ENCODE assay signal across 21 cellular contexts in genomic region chr3:149319750-149320149, GRCh38. TPM values are rescaled to one million over a fixed set of nuclear protein-coding genes. Genes with fewer than 3 reads are reported as not detected.
"Had no signal": no experiment of that assay in that cellular context is flagged by ENCODE, and none has a peak within 500 bp of the region (broad histone marks: within the 10 kb centered on the region; RNA-seq: fewer than 3 reads in every experiment).

No MANE protein-coding gene starts in this region.

- ATAC-seq: activated CD8-positive, alpha-beta memory T cell treated with anti-CD3 and anti-CD28 coated beads, Interleukin-2, amount 10 ng/mL, durations not matched to agents 7 days and 5 days; natural killer cell had no signal

- DNase-seq: activated CD4-positive, alpha-beta T cell treated with anti-CD3 and anti-CD28 coated beads, Interleukin-2, amount 50 U/mL, for 48 hours; activated CD8-positive, alpha-beta memory T cell treated with anti-CD3 and anti-CD28 coated beads, Interleukin-2, amount 10 ng/mL, durations not matched to agents 7 days and 5 days; activated naive CD4-positive, alpha-beta T cell treated with anti-CD3 and anti-CD28 coated beads for 36 hours; activated T-cell treated with anti-CD3 and anti-CD28 coated beads, Interleukin-2, amount 50 U/mL, for 1 hour; dermis blood vessel endothelial cell; endodermal cell; mesenchymal stem cell; natural killer cell; posterior cingulate gyrus; stimulated activated CD4-positive, alpha-beta T cell treated with anti-CD3 and anti-CD28 coated beads, Interleukin-15, amount 100 ng/mL, for 24 hours; stimulated activated CD4-positive, alpha-beta T cell treated with anti-CD3 and anti-CD28 coated beads, Interleukin-4, amount 100 ng/mL, for 1 hour; stimulated activated naive CD4-positive, alpha-beta T cell; T1000; uterus had no signal

- H3K27me3 ChIP-seq: ascending aorta, hepatocyte, tibial nerve, uterus had no signal

- H3K4me1 ChIP-seq: uterus had no signal

- H3K36me3 ChIP-seq: ascending aorta, uterus had no signal

- H3K27ac ChIP-seq: ascending aorta, hepatocyte, skin epidermis, tibial nerve, uterus, VCaP had no signal

- H3K4me3 ChIP-seq: ascending aorta, hepatocyte, skin epidermis, tibial nerve, uterus had no signal

- H3K9me3 ChIP-seq: ascending aorta, tibial nerve, uterus had no signal

RNA-seq across cellular contexts. Expression of gene TM4SF18, which starts 13.7 kb away (rescaled TPM):
- total RNA-seq: activated CD8-positive, alpha-beta memory T cell treated with anti-CD3 and anti-CD28 coated beads, Interleukin-2, amount 10 ng/mL, durations not matched to agents 7 days and 5 days; activated naive CD4-positive, alpha-beta T cell treated with anti-CD3 and anti-CD28 coated beads for 36 hours; activated T-helper 2 cell treated with anti-CD3 and anti-CD28 coated beads, Interferon-gamma antibody, Interleukin-2, Interleukin-4, amounts not matched to agents 10 μg/mL and 5 μg/mL and 100 μg/mL, durations not matched to agents 14 hours and 24 hours and 36 hours; kidney epithelial cell; natural killer cell had no signal

RNA-seq across cellular contexts. Expression of gene TM4SF1, which starts 57.7 kb away (rescaled TPM):
- total RNA-seq: activated CD8-positive, alpha-beta memory T cell treated with anti-CD3 and anti-CD28 coated beads, Interleukin-2, amount 10 ng/mL, durations not matched to agents 7 days and 5 days; activated naive CD4-positive, alpha-beta T cell treated with anti-CD3 and anti-CD28 coated beads for 36 hours; activated T-helper 2 cell treated with anti-CD3 and anti-CD28 coated beads, Interferon-gamma antibody, Interleukin-2, Interleukin-4, amounts not matched to agents 10 μg/mL and 5 μg/mL and 100 μg/mL, durations not matched to agents 14 hours and 24 hours and 36 hours; endodermal cell; natural killer cell had no signal
